In genomic region chr16:29898786-29899515, GRCh38 we compare ENCODE assay signal across 8 cellular contexts. TPM values are rescaled to one million over a fixed set of nuclear protein-coding genes. Genes with fewer than 3 reads are reported as not detected.
DNase-seq lines count a peak whose midpoint lies in the region; ATAC-seq and TF ChIP-seq lines count a peak whose summit lies in the region.

No MANE protein-coding gene starts in this region.

- no peak overlapping the region for H2AFZ ChIP-seq in Loucy (ENCODE audit: low read length)

- in situ Hi-C loops in brain microvascular endothelial cell (cut with HindIII; ENCODE audit: low pct_ligation_motif_present, low sequenced_read_pairs): no loop called here

- TF ChIP-seq CTCF in Loucy (conservative IDR thresholded peaks at IDR 0.05; ENCODE audit: low read length) (no peak), brain microvascular endothelial cell (IDR thresholded peaks at IDR 0.05; ENCODE audit: low read depth, low read length, missing control alignments) (no peak)

- H3K9me3 ChIP-seq in Loucy (ENCODE audit: insufficient read depth, low read depth, low read length): no peaks in the 10 kb centered on the region

- DNase-seq in DMS53 (lab: John Stamatoyannopoulos, UW): peak; percentile 82
- DNase-seq in brain microvascular endothelial cell: peak; percentile 33
- peak; percentile 24 for DNase-seq in myocyte (ENCODE audit: low read depth)
- no peak for DNase-seq in stimulated activated CD8-positive, alpha-beta memory T cell treated with anti-CD3 and anti-CD28 coated beads, Interleukin-4, amount 100 ng/mL, for 48 hours
- DNase-seq in activated CD8-positive, alpha-beta memory T cell treated with anti-CD3 and anti-CD28 coated beads, Interleukin-2, amount 10 ng/mL, durations not matched to agents 7 days and 5 days: no peak

- H3K27me3 ChIP-seq in Loucy (ENCODE audit: insufficient read depth, low read length, poor library complexity, severe bottlenecking) (no peaks in the 10 kb centered on the region), brain microvascular endothelial cell (replicated peaks) (peaks cover 3% of the 10 kb centered on the region)

- H3K4me3 ChIP-seq in Loucy (ENCODE audit: low read length, poor library complexity, severe bottlenecking) (peak overlapping the region; percentile 70), brain microvascular endothelial cell (ENCODE audit: low read depth, low read length) (peak overlapping the region; percentile 54)

- peaks cover 6% of the 10 kb centered on the region for H3K4me1 Mint-ChIP-seq in activated CD8-positive, alpha-beta memory T cell treated with anti-CD3 and anti-CD28 coated beads, Interleukin-2, amount 10 ng/mL, durations not matched to agents 7 days and 5 days

- H3K27me3 Mint-ChIP-seq in activated CD8-positive, alpha-beta memory T cell treated with anti-CD3 and anti-CD28 coated beads, Interleukin-2, amount 10 ng/mL, durations not matched to agents 7 days and 5 days: peaks cover 18% of the 10 kb centered on the region

- H3K27ac Mint-ChIP-seq in activated CD8-positive, alpha-beta memory T cell treated with anti-CD3 and anti-CD28 coated beads, Interleukin-2, amount 10 ng/mL, durations not matched to agents 7 days and 5 days: no peak overlapping the region

- CTCF ChIA-PET in activated CD8-positive, alpha-beta memory T cell treated with anti-CD3 and anti-CD28 coated beads, Interleukin-2, amount 10 ng/mL, durations not matched to agents 7 days and 5 days (lab: Charles Lee): interaction anchor here (0.6 to 1.0 kb wide), 3 partner anchors 13 to 62 kb away, joined by 3 to 4 read pairs (median 3); no protein-coding TSS in a partner anchor

- H3K36me3 ChIP-seq in Loucy (ENCODE audit: insufficient read depth, low read length) (no peaks in the 10 kb centered on the region), brain microvascular endothelial cell (replicated peaks) (no peaks in the 10 kb centered on the region)

- H3K9ac ChIP-seq in Loucy (ENCODE audit: low read depth, low read length, poor library complexity, severe bottlenecking): no peak overlapping the region

- ATAC-seq in HG03457 (IDR thresholded peaks at IDR 0.05; ENCODE audit: unreplicated experiment) (no peak), GM21367 (IDR thresholded peaks at IDR 0.05; ENCODE audit: unreplicated experiment) (no peak)
- ATAC-seq in activated CD8-positive, alpha-beta memory T cell treated with anti-CD3 and anti-CD28 coated beads, Interleukin-2, amount 10 ng/mL, durations not matched to agents 7 days and 5 days: no peak

- no peaks in the 10 kb centered on the region for H3K9me3 Mint-ChIP-seq in activated CD8-positive, alpha-beta memory T cell treated with anti-CD3 and anti-CD28 coated beads, Interleukin-2, amount 10 ng/mL, durations not matched to agents 7 days and 5 days (ENCODE audit: low read depth)

- H3K27ac ChIP-seq in brain microvascular endothelial cell: peak overlapping the region; percentile 37

- peaks cover 12% of the 10 kb centered on the region for H4K20me1 ChIP-seq in Loucy (ENCODE audit: insufficient read depth, low read length, poor library complexity, severe bottlenecking)

- H3K79me2 ChIP-seq in Loucy (ENCODE audit: insufficient read depth, low read length): no peaks in the 10 kb centered on the region

- H3K36me3 Mint-ChIP-seq in activated CD8-positive, alpha-beta memory T cell treated with anti-CD3 and anti-CD28 coated beads, Interleukin-2, amount 10 ng/mL, durations not matched to agents 7 days and 5 days: no peaks in the 10 kb centered on the region

- H3K4me1 ChIP-seq in Loucy (ENCODE audit: insufficient read depth, low read length, poor library complexity, severe bottlenecking): peaks cover 13% of the 10 kb centered on the region

- peak overlapping the region; percentile 66 for H3K4me2 ChIP-seq in Loucy (ENCODE audit: low read depth, low read length, poor library complexity, severe bottlenecking)

- no peak overlapping the region for H3K4me3 Mint-ChIP-seq in activated CD8-positive, alpha-beta memory T cell treated with anti-CD3 and anti-CD28 coated beads, Interleukin-2, amount 10 ng/mL, durations not matched to agents 7 days and 5 days

- no peaks in the 10 kb centered on the region for H3F3A ChIP-seq in Loucy (ENCODE audit: low read depth)

- no peaks in the 10 kb centered on the region for H3K9me2 ChIP-seq in Loucy (replicated peaks; ENCODE audit: low read depth, low read length)

RNA-seq across cellular contexts. Expression of gene SEZ6L2, which starts 0.4 kb away (rescaled TPM):
- 6.4 and 11.8 TPM in 2 replicates for total RNA-seq in myocyte
- polyA plus RNA-seq in myocyte (2012): 2.5 TPM
- under 1 TPM in 1 of 2 experiments, not detected in 1; 0.09 TPM for total RNA-seq in activated CD8-positive, alpha-beta memory T cell treated with anti-CD3 and anti-CD28 coated beads, Interleukin-2, amount 10 ng/mL, durations not matched to agents 7 days and 5 days

RNA-seq across cellular contexts. Expression of gene ASPHD1, which starts 1.3 kb away (rescaled TPM):
- 3.9 and 4.0 TPM in 2 replicates for total RNA-seq in myocyte
- 2.5 TPM for polyA plus RNA-seq in myocyte (2012)
- total RNA-seq in activated CD8-positive, alpha-beta memory T cell treated with anti-CD3 and anti-CD28 coated beads, Interleukin-2, amount 10 ng/mL, durations not matched to agents 7 days and 5 days: under 1 TPM in 1 of 2 experiments, not detected in 1; 0.33 TPM

RNA-seq across cellular contexts. Expression of gene KCTD13, which starts 27.1 kb away (rescaled TPM):
- 6.8 and 9.3 TPM in 2 replicates for total RNA-seq in myocyte
- 18.2 TPM for polyA plus RNA-seq in myocyte (2012)
- total RNA-seq in activated CD8-positive, alpha-beta memory T cell treated with anti-CD3 and anti-CD28 coated beads, Interleukin-2, amount 10 ng/mL, durations not matched to agents 7 days and 5 days: 10 to 100 TPM; 44.6 to 48.4 TPM

RNA-seq across cellular contexts. Expression of gene CDIPT, which starts 35.9 kb away (rescaled TPM):
- total RNA-seq in myocyte: 47.2 and 53.9 TPM in 2 replicates
- 89.8 TPM for polyA plus RNA-seq in myocyte (2012)
- total RNA-seq in activated CD8-positive, alpha-beta memory T cell treated with anti-CD3 and anti-CD28 coated beads, Interleukin-2, amount 10 ng/mL, durations not matched to agents 7 days and 5 days: 10 to 100 TPM; 52.0 to 62.0 TPM

Comparison
In these comparisons a context has a peak if more than half of its experiments do, and no peak if none do; other contexts are left out.
1. DNase-seq: peak in DMS53 (single experiment), brain microvascular endothelial cell (single experiment) and myocyte (single experiment); none in stimulated activated CD8-positive, alpha-beta memory T cell treated with anti-CD3 and anti-CD28 coated beads, Interleukin-4, amount 100 ng/mL, for 48 hours (single experiment) and activated CD8-positive, alpha-beta memory T cell treated with anti-CD3 and anti-CD28 coated beads, Interleukin-2, amount 10 ng/mL, durations not matched to agents 7 days and 5 days (single experiment).